In genomic region chr11:31340903-31341572, GRCh38 we compare ENCODE assay signal across 9 cellular contexts. TPM values are rescaled to one million over a fixed set of nuclear protein-coding genes. Genes with fewer than 3 reads are reported as not detected.
DNase-seq lines count a peak whose midpoint lies in the region; ATAC-seq and TF ChIP-seq lines count a peak whose summit lies in the region.
"Had no signal": no experiment of that assay in that cellular context is flagged by ENCODE, and none has a peak within 500 bp of the region (broad histone marks: within the 10 kb centered on the region; RNA-seq: fewer than 3 reads in every experiment).

No MANE protein-coding gene starts in this region.

- in situ Hi-C loops in KBM-7 (cut with MboI; ENCODE audit: low pct_unique_long_range_greater_than_20kb, low sequenced_read_pairs) = no loop called here

- H3K27ac ChIP-seq in breast epithelium (no peak overlapping the region), left lung (no peak overlapping the region)
- H3K27ac ChIP-seq: skin epidermis had no signal

- intact Hi-C loops in MCF 10A (cut with micrococcal nuclease) (loop anchor here (1.0 kb wide), 1 partner anchor 530 kb away; no protein-coding TSS in a partner anchor), breast epithelium (cut with DNase I; ENCODE audit: low total_unique reads) (no loop called here), left lung (cut with DNase I) (no loop called here)
- intact Hi-C loops in activated CD8-positive, alpha-beta T cell treated with anti-CD3 and anti-CD28 coated beads for 36 hours (cut with micrococcal nuclease) = no loop called here

- no peak overlapping the region for H3K4me3 Mint-ChIP-seq in MCF 10A (ENCODE audit: unreplicated experiment)
- H3K4me3 Mint-ChIP-seq in activated CD8-positive, alpha-beta T cell treated with anti-CD3 and anti-CD28 coated beads for 36 hours = no peak overlapping the region

- DNase-seq in MCF 10A (ENCODE audit: unreplicated experiment) (peak; percentile 52), breast epithelium (ENCODE audit: low spot score in 2 of 2) (no peak), KBM-7 (peak; percentile 50), left lung (no peak)
- DNase-seq in activated CD8-positive, alpha-beta T cell treated with anti-CD3 and anti-CD28 coated beads for 36 hours = peak; percentile 2

- H3K4me1 ChIP-seq in breast epithelium (no peaks in the 10 kb centered on the region), left lung (no peaks in the 10 kb centered on the region)

- H3K4me3 ChIP-seq in breast epithelium (no peak overlapping the region), left lung (no peak overlapping the region)
- H3K4me3 ChIP-seq: skin epidermis had no signal

- ATAC-seq in activated CD8-positive, alpha-beta T cell treated with anti-CD3 and anti-CD28 coated beads for 36 hours = no peak
- no peak for ATAC-seq in left lung
- no peak for ATAC-seq in esophagus mucosa
- ATAC-seq in HG03025 (IDR thresholded peaks at IDR 0.05; ENCODE audit: low FRiP score, unreplicated experiment) = no peak
- no peak for ATAC-seq in GM18519 (IDR thresholded peaks at IDR 0.05; ENCODE audit: low FRiP score, unreplicated experiment)

- peak; percentile 47 for TF ChIP-seq CTCF in MCF 10A (IDR thresholded peaks at IDR 0.05; ENCODE audit: unreplicated experiment)
- no peak for TF ChIP-seq CTCF in breast epithelium (IDR thresholded peaks at IDR 0.05)
- TF ChIP-seq CTCF in activated CD8-positive, alpha-beta T cell treated with anti-CD3 and anti-CD28 coated beads for 36 hours (IDR thresholded peaks at IDR 0.05) = peak; percentile 51
- TF ChIP-seq CTCF in left lung (IDR thresholded peaks at IDR 0.05) = peak; percentile 33 to 35

- no TSS peak for BruUV-seq in MCF 10A (replicated peaks; lab: Mats Ljungman, UMichigan)

- no peaks in the 10 kb centered on the region for H3K36me3 Mint-ChIP-seq in MCF 10A (ENCODE audit: insufficient read depth, unreplicated experiment)
- H3K36me3 Mint-ChIP-seq in activated CD8-positive, alpha-beta T cell treated with anti-CD3 and anti-CD28 coated beads for 36 hours (ENCODE audit: low read depth) = no peaks in the 10 kb centered on the region

- no peaks in the 10 kb centered on the region for H3K9me3 Mint-ChIP-seq in MCF 10A (ENCODE audit: unreplicated experiment)
- no peaks in the 10 kb centered on the region for H3K9me3 Mint-ChIP-seq in activated CD8-positive, alpha-beta T cell treated with anti-CD3 and anti-CD28 coated beads for 36 hours

- H3K27me3 Mint-ChIP-seq in MCF 10A (ENCODE audit: insufficient read depth, unreplicated experiment) = peaks cover 42% of the 10 kb centered on the region
- peaks cover 23% of the 10 kb centered on the region for H3K27me3 Mint-ChIP-seq in activated CD8-positive, alpha-beta T cell treated with anti-CD3 and anti-CD28 coated beads for 36 hours

- TF ChIP-seq POLR2A in breast epithelium (IDR thresholded peaks at IDR 0.05) = no peak

- POLR2A ChIA-PET in MCF 10A (lab: Yijun Ruan, JAX) = interaction anchor here (0.6 to 1.0 kb wide), 2 partner anchors 9 to 1879 kb away, joined by 3 read pairs; no protein-coding TSS in a partner anchor
- POLR2A ChIA-PET in activated CD8-positive, alpha-beta T cell treated with anti-CD3 and anti-CD28 coated beads for 36 hours (lab: Charles Lee) = no interaction called here

- CTCF ChIA-PET in MCF 10A (lab: Yijun Ruan, JAX) = interaction anchor here (0.6 to 2.1 kb wide), 8 partner anchors 10 to 666 kb away, joined by 3 to 6 read pairs (median 4); no protein-coding TSS in a partner anchor
- CTCF ChIA-PET in activated CD8-positive, alpha-beta T cell treated with anti-CD3 and anti-CD28 coated beads for 36 hours (lab: Charles Lee) = interaction anchor here (1.1 to 1.5 kb wide), 5 partner anchors 21 to 617 kb away, joined by 3 to 4 read pairs (median 3); no protein-coding TSS in a partner anchor

- H3K9me3 ChIP-seq in breast epithelium (no peaks in the 10 kb centered on the region), left lung (no peaks in the 10 kb centered on the region)

- no peaks in the 10 kb centered on the region for H3K27me3 ChIP-seq in breast epithelium
- H3K27me3 ChIP-seq in left lung = no peaks in the 10 kb centered on the region

- H3K27ac Mint-ChIP-seq in MCF 10A (ENCODE audit: low read depth, unreplicated experiment) = no peak overlapping the region
- no peak overlapping the region for H3K27ac Mint-ChIP-seq in activated CD8-positive, alpha-beta T cell treated with anti-CD3 and anti-CD28 coated beads for 36 hours

- H3K4me1 Mint-ChIP-seq in MCF 10A (ENCODE audit: insufficient read depth, unreplicated experiment) = no peaks in the 10 kb centered on the region
- H3K4me1 Mint-ChIP-seq in activated CD8-positive, alpha-beta T cell treated with anti-CD3 and anti-CD28 coated beads for 36 hours (ENCODE audit: low read depth) = no peaks in the 10 kb centered on the region

- H3K36me3 ChIP-seq in breast epithelium = no peaks in the 10 kb centered on the region
- no peaks in the 10 kb centered on the region for H3K36me3 ChIP-seq in left lung

RNA-seq across cellular contexts. Expression of gene DCDC1, which starts 28.5 kb away (rescaled TPM):
- total RNA-seq in MCF 10A (2022) (0.19 TPM in 1 of 2 replicates, not detected in the other), breast epithelium (1 to 10 TPM in 2 of 3 donors, under 1 TPM in 1; 0.32 to 5.6 (median 3.8) TPM), left lung (1 to 10 TPM in 1 of 2 donors, under 1 TPM in 1; 0.09 to 1.8 TPM), esophagus mucosa (not detected)
- not detected for total RNA-seq in activated CD8-positive, alpha-beta T cell treated with anti-CD3 and anti-CD28 coated beads for 36 hours

RNA-seq across cellular contexts. Expression of gene DNAJC24, which starts 28.6 kb away (rescaled TPM):
- total RNA-seq in MCF 10A (2022) (19.0 and 23.7 TPM in 2 replicates), breast epithelium (10 to 100 TPM; 15.2 to 24.6 (median 23.4) TPM), left lung (10 to 100 TPM; 10.8 to 12.5 TPM), esophagus mucosa (8.4 TPM)
- total RNA-seq in activated CD8-positive, alpha-beta T cell treated with anti-CD3 and anti-CD28 coated beads for 36 hours = 10 to 100 TPM; 12.6 to 13.0 TPM

Comparison
In these comparisons a context has a peak if more than half of its experiments do, and no peak if none do; other contexts are left out.
1. DNase-seq: peak in MCF 10A (single experiment), KBM-7 (single experiment) and activated CD8-positive, alpha-beta T cell treated with anti-CD3 and anti-CD28 coated beads for 36 hours (single experiment); none in breast epithelium (0 of 2) and left lung (0 of 2).
2. CTCF ChIP-seq: peak in MCF 10A (single experiment), activated CD8-positive, alpha-beta T cell treated with anti-CD3 and anti-CD28 coated beads for 36 hours (single experiment) and left lung (2 of 2); none in breast epithelium (0 of 3).